8 cellular contexts compared by ENCODE assay signal in genomic region chr1:145464708-145465336, GRCh38. TPM values are rescaled to one million over a fixed set of nuclear protein-coding genes. Genes with fewer than 3 reads are reported as not detected.
DNase-seq lines count a peak whose midpoint lies in the region; ATAC-seq and TF ChIP-seq lines count a peak whose summit lies in the region.
"Not testable (repeated sequence)": the region's sequence is repeated elsewhere in the genome, so short reads cannot be mapped to it uniquely, and the experiment has no call there.

No MANE protein-coding gene starts in this region.

- peaks cover 14% of the 10 kb centered on the region for H3K27me3 Mint-ChIP-seq in CD4-positive, CD25-positive, alpha-beta regulatory T cell
- H3K27me3 Mint-ChIP-seq in stimulated activated naive CD8-positive, alpha-beta T cell treated with anti-CD3 and anti-CD28 coated beads, Interleukin-15, Interleukin-2, amounts not matched to agents 100 ng/mL and 50 ng/mL, for 24 hours: not testable (repeated sequence)

- peak overlapping the region; percentile 93 to 98 (median 95) for H3K27ac Mint-ChIP-seq in CD4-positive, CD25-positive, alpha-beta regulatory T cell
- peak overlapping the region; percentile 99 for H3K27ac Mint-ChIP-seq in stimulated activated naive CD8-positive, alpha-beta T cell treated with anti-CD3 and anti-CD28 coated beads, Interleukin-15, Interleukin-2, amounts not matched to agents 100 ng/mL and 50 ng/mL, for 24 hours

- not testable (repeated sequence) for H3K4me1 ChIP-seq in CD4-positive, CD25-positive, alpha-beta regulatory T cell (ENCODE audit: control insufficient read depth, insufficient read depth, low read length, poor library complexity, severe bottlenecking); SJSA1 (replicated peaks); ascending aorta; esophagus squamous epithelium; mucosa of stomach (ENCODE audit: control insufficient read depth, insufficient read depth, low read length)

- peak overlapping the region; percentile 88 to 95 (median 92) for H3K4me3 Mint-ChIP-seq in CD4-positive, CD25-positive, alpha-beta regulatory T cell
- H3K4me3 Mint-ChIP-seq in stimulated activated naive CD8-positive, alpha-beta T cell treated with anti-CD3 and anti-CD28 coated beads, Interleukin-15, Interleukin-2, amounts not matched to agents 100 ng/mL and 50 ng/mL, for 24 hours: peak overlapping the region; percentile 80

- intact Hi-C loops in ascending aorta (cut with DNase I); esophagus squamous epithelium (cut with DNase I): not testable (repeated sequence)

- not testable (repeated sequence) for H3K9me3 Mint-ChIP-seq in CD4-positive, CD25-positive, alpha-beta regulatory T cell; stimulated activated naive CD8-positive, alpha-beta T cell treated with anti-CD3 and anti-CD28 coated beads, Interleukin-15, Interleukin-2, amounts not matched to agents 100 ng/mL and 50 ng/mL, for 24 hours

- not testable (repeated sequence) for H3K4me1 Mint-ChIP-seq in CD4-positive, CD25-positive, alpha-beta regulatory T cell; stimulated activated naive CD8-positive, alpha-beta T cell treated with anti-CD3 and anti-CD28 coated beads, Interleukin-15, Interleukin-2, amounts not matched to agents 100 ng/mL and 50 ng/mL, for 24 hours (ENCODE audit: low read depth)

- not testable (repeated sequence) for H3K36me3 Mint-ChIP-seq in CD4-positive, CD25-positive, alpha-beta regulatory T cell; stimulated activated naive CD8-positive, alpha-beta T cell treated with anti-CD3 and anti-CD28 coated beads, Interleukin-15, Interleukin-2, amounts not matched to agents 100 ng/mL and 50 ng/mL, for 24 hours (ENCODE audit: low read depth)

- DNase-seq in CD4-positive, CD25-positive, alpha-beta regulatory T cell; SJSA1 (ENCODE audit: low read depth in 1 of 2, low spot score in 2 of 2); ascending aorta (ENCODE audit: low spot score in 2 of 2); esophagus squamous epithelium (lab: John Stamatoyannopoulos, UW): not testable (repeated sequence)

- H3K9me3 ChIP-seq in CD4-positive, CD25-positive, alpha-beta regulatory T cell (ENCODE audit: control insufficient read depth in 2 of 2, low read length in 2 of 2); SJSA1 (replicated peaks); ascending aorta; esophagus squamous epithelium; mucosa of stomach (ENCODE audit: control insufficient read depth, low read length): not testable (repeated sequence)

- H3K4me3 ChIP-seq in CD4-positive, CD25-positive, alpha-beta regulatory T cell (ENCODE audit: low read depth, low read length): peak overlapping the region; percentile 82
- H3K4me3 ChIP-seq in SJSA1 (peak overlapping the region; percentile 27), ascending aorta (peak overlapping the region; percentile 51 to 59), esophagus squamous epithelium (peak overlapping the region; percentile 17 to 68 (median 48)), mucosa of stomach (ENCODE audit: low read length) (peak overlapping the region; percentile 44)

- peak overlapping the region; percentile 33 for H3K27ac ChIP-seq in CD4-positive, CD25-positive, alpha-beta regulatory T cell (ENCODE audit: insufficient read depth, low read length, poor library complexity, severe bottlenecking)
- H3K27ac ChIP-seq in SJSA1, ascending aorta, esophagus squamous epithelium: not testable (repeated sequence)

- WGBS in esophagus squamous epithelium, 2 donors: 7 to 10% methylated on average over 2 to 3 of the region's 21 CpGs

- not testable (repeated sequence) for TF ChIP-seq POLR2A in esophagus squamous epithelium (IDR thresholded peaks at IDR 0.05)

- not testable (repeated sequence) for H3K27me3 ChIP-seq in CD4-positive, CD25-positive, alpha-beta regulatory T cell (ENCODE audit: control insufficient read depth, insufficient read depth, low read length); SJSA1 (replicated peaks); ascending aorta; mucosa of stomach (ENCODE audit: control insufficient read depth, insufficient read depth, low read length)
- peaks cover 0 to 39% (median 0%) of the 10 kb centered on the region in 4 donors for H3K27me3 ChIP-seq in esophagus squamous epithelium

- not testable (repeated sequence) for TF ChIP-seq CTCF in ascending aorta (IDR thresholded peaks at IDR 0.05); esophagus squamous epithelium (IDR thresholded peaks at IDR 0.05)

- not testable (repeated sequence) for H3K36me3 ChIP-seq in CD4-positive, CD25-positive, alpha-beta regulatory T cell (ENCODE audit: control insufficient read depth, insufficient read depth, low read length); SJSA1; ascending aorta; esophagus squamous epithelium; mucosa of stomach (ENCODE audit: control insufficient read depth, insufficient read depth, low read length)

- H3K9ac ChIP-seq in mucosa of stomach (ENCODE audit: low read length): peak overlapping the region; percentile 18

- peak in 1 of 2 donors; percentile 7 for ATAC-seq in CD4-positive, CD25-positive, alpha-beta regulatory T cell (ENCODE audit: low read depth in 2 of 2)
- peak; percentile 12 for ATAC-seq in GM21737 (IDR thresholded peaks at IDR 0.05; ENCODE audit: unreplicated experiment)
- ATAC-seq in HG03175 (IDR thresholded peaks at IDR 0.05; ENCODE audit: unreplicated experiment): peak; percentile 12

RNA-seq across cellular contexts. Expression of gene NBPF20, which starts 39.4 kb away (rescaled TPM):
- total RNA-seq in CD4-positive, CD25-positive, alpha-beta regulatory T cell: 9.0 TPM
- polyA plus RNA-seq in CD4-positive, CD25-positive, alpha-beta regulatory T cell: under 1 TPM; 0.10 to 0.45 (median 0.35) TPM
- 1.1 and 1.3 TPM in 2 replicates for total RNA-seq in SJSA1 (2014; rRNA removed; shearing (Covaris generic))
- total RNA-seq in ascending aorta (2.0 TPM), esophagus squamous epithelium (1 to 10 TPM in 3 of 4 donors, under 1 TPM in 1; 0.34 to 2.3 (median 1.3) TPM)

Comparison
In these comparisons a context has a peak if more than half of its experiments do, and no peak if none do; other contexts are left out.
1. H3K4me3 ChIP-seq: peak in every context shown above with its lines; median percentile 82 in CD4-positive, CD25-positive, alpha-beta regulatory T cell; 55 in ascending aorta; 48 in esophagus squamous epithelium; 44 in mucosa of stomach; 27 in SJSA1.